ENCODE assay signal across 10 cellular contexts in the genomic region with DNA sequence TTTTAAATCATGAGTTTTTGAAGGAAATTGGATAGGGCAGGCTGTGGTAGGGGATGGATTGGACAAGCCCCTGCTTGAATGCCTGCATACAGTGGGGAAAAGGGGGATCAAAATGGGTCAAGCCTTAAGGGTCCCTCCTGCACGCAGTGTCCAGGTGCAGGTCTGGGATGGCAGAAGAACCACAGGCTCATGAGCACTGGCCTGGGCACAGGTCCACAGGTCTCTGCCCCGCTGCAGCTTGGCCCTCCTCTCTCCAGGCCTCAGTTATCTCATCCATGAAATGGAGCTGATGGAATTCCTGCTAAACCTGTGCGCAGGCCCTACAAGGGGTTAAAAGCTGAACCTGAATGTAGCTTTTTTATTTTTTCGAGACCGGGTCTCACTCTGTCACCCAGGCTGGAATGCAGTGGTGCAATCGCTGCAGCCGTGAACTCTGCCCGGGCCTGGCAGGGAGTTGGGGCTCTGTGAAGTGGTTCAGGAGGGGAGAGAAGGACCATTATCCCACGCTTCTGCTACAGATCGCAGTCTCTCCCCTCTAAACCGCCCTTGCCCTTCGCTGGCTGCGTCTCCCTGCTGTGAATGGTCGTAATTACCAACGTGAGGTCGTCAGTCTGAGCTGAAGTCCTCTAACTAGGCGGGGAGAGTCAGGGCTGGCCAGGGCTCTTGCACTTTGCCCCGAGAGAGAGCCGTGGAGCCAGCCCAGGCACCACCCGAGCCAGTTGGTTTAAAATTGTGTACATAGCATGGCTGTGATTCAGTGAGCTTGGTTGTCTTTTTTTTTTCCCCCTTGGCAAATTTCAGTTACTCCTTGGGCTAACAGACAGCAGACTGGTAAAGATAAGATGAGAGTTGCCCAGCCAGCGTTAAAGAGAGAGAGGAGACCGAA.
DNase-seq lines count a peak whose midpoint lies in the region; ATAC-seq and TF ChIP-seq lines count a peak whose summit lies in the region.
"Had no signal": no experiment of that assay in that cellular context is flagged by ENCODE, and none has a peak within 500 bp of the region (broad histone marks: within the 10 kb centered on the region; RNA-seq: fewer than 3 reads in every experiment).

No MANE protein-coding gene starts in this region.

- DNase-seq in AG08396 (ENCODE audit: low spot score) (peak; percentile 58), adipocyte (ENCODE audit: low read depth) (peak; percentile 61), cardiac muscle cell (ENCODE audit: low read depth in 1 of 2, low spot score in 1 of 2) (peak; percentile 58 to 68), osteocyte (ENCODE audit: extremely low spot score, unreplicated experiment) (no peak), medulla oblongata (ENCODE audit: extremely low spot score) (no peak), NCI-H446 (lab: John Stamatoyannopoulos, UW) (no peak), NCI-H2081 treated with DMSO at 0.1 percent for 48 hours (lab: John Stamatoyannopoulos, UW) (no peak)
- DNase-seq: AML-193 had no signal

- no peak for TF ChIP-seq CTCF in cardiac muscle cell (IDR thresholded peaks at IDR 0.05; ENCODE audit: low read depth, low read length)
- no peak for TF ChIP-seq CTCF in osteocyte (IDR thresholded peaks at IDR 0.05)

- H3K4me3 ChIP-seq in adipocyte (ENCODE audit: low read length) (peak overlapping the region; percentile 57), cardiac muscle cell (no peak overlapping the region)

- no peaks in the 10 kb centered on the region for H3K36me3 ChIP-seq in adipocyte (ENCODE audit: control insufficient read depth, insufficient read depth, low read length, severe bottlenecking)
- H3K36me3 ChIP-seq in cardiac muscle cell, result no peaks in the 10 kb centered on the region

- H3K27me3 Mint-ChIP-seq in osteocyte (ENCODE audit: unreplicated experiment), result no peaks in the 10 kb centered on the region

- peak overlapping the region; percentile 78 for H3K27ac Mint-ChIP-seq in osteocyte (ENCODE audit: unreplicated experiment)

- H3K9ac ChIP-seq in adipocyte (ENCODE audit: low read length), result peak overlapping the region; percentile 90

- H3K9me3 ChIP-seq in adipocyte (ENCODE audit: control insufficient read depth, low read length), result no peaks in the 10 kb centered on the region
- H3K9me3 ChIP-seq in cardiac muscle cell (ENCODE audit: low read depth), result no peaks in the 10 kb centered on the region

- H3K4me3 Mint-ChIP-seq in osteocyte (ENCODE audit: unreplicated experiment), result no peak overlapping the region

- peaks cover 9% of the 10 kb centered on the region for H3K36me3 Mint-ChIP-seq in osteocyte (ENCODE audit: unreplicated experiment)

- H3K4me1 Mint-ChIP-seq in osteocyte (ENCODE audit: unreplicated experiment), result peaks cover 21% of the 10 kb centered on the region

- peak overlapping the region; percentile 82 for H3K27ac ChIP-seq in cardiac muscle cell
- H3K27ac ChIP-seq: HL-60 had no signal

- H3K27me3 ChIP-seq in adipocyte (replicated peaks; ENCODE audit: control insufficient read depth, insufficient read depth, low read length) (no peaks in the 10 kb centered on the region), cardiac muscle cell (no peaks in the 10 kb centered on the region)

- H3K4me1 ChIP-seq in adipocyte (ENCODE audit: control insufficient read depth, insufficient read depth, low read length) (peaks cover 31% of the 10 kb centered on the region), cardiac muscle cell (ENCODE audit: low read depth) (peaks cover 19% of the 10 kb centered on the region)

- ATAC-seq in GM19452 (IDR thresholded peaks at IDR 0.05; ENCODE audit: unreplicated experiment), result no peak

- H3K9me3 Mint-ChIP-seq in osteocyte (ENCODE audit: unreplicated experiment), result no peaks in the 10 kb centered on the region

Comparison
In these comparisons a context has a peak if more than half of its experiments do, and no peak if none do; other contexts are left out.
1. DNase-seq: peak in AG08396 (single experiment), adipocyte (single experiment) and cardiac muscle cell (2 of 2); none in osteocyte (single experiment), medulla oblongata (single experiment), NCI-H446 (0 of 2) and NCI-H2081 treated with DMSO at 0.1 percent for 48 hours (single experiment).